Comparison of ENCODE assay signal across 8 cellular contexts in the genomic region with DNA sequence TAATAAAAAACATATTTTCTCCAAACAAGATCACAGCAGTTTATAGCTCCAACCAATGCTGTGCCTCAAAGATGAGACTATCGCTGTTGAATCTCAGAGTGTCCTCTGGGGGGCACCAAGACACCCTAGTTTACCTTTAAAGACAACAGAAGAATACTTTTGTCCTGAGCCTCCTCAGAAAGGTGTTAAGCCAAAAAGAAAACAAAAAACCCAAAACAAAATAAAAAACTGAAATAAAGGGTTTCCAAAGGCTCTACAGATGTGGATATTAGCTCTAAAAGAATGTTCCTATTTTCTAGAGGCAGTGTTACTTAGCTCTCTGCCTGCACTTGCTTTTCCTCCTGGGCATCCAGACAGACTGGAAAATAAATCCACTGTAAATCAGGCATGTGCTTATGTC.
DNase-seq lines count a peak whose midpoint lies in the region; ATAC-seq and TF ChIP-seq lines count a peak whose summit lies in the region.

No MANE protein-coding gene starts in this region.

- H3K4me3 ChIP-seq in HFF-Myc (replicated peaks; ENCODE audit: low read depth, low read length): no peak overlapping the region
- H3K4me3 ChIP-seq in lower lobe of right lung: no peak overlapping the region

- TF ChIP-seq CTCF in HFF-Myc (IDR thresholded peaks at IDR 0.05; ENCODE audit: low read depth, low read length, missing control alignments) (peak; percentile 75), lower lobe of right lung (IDR thresholded peaks at IDR 0.05) (peak; percentile 78)

- H3K36me3 ChIP-seq in lower lobe of right lung: peaks cover 18% of the 10 kb centered on the region

- DNase-seq in D341Med (ENCODE audit: low spot score): peak; percentile 71
- peak; percentile 39 for DNase-seq in HFF-Myc (ENCODE audit: extremely low read depth, low read depth)
- DNase-seq in NCI-H2227 treated with DMSO at 0.1 percent for 48 hours (lab: John Stamatoyannopoulos, UW): peak; percentile 33
- peak; percentile 64 for DNase-seq in activated CD4-positive, alpha-beta T cell treated with anti-CD3 and anti-CD28 coated beads for 48 hours
- DNase-seq in dedifferentiated amniotic fluid mesenchymal stem cell (ENCODE audit: extremely low spot score): peak; percentile 50
- no peak for DNase-seq in lower lobe of right lung
- peak; percentile 2 for DNase-seq in stimulated activated CD8-positive, alpha-beta memory T cell treated with anti-CD3 and anti-CD28 coated beads, Interleukin-12 subunit alpha, Interleukin-12 subunit beta, amount 100 ng/mL, for 24 hours (ENCODE audit: extremely low read depth)

- no peaks in the 10 kb centered on the region for H3K4me1 ChIP-seq in lower lobe of right lung

- ATAC-seq in lower lobe of right lung: peak; percentile 82 to 84
- no peak for ATAC-seq in HG03095 (IDR thresholded peaks at IDR 0.05; ENCODE audit: unreplicated experiment)

- H3K27ac ChIP-seq in lower lobe of right lung: no peak overlapping the region

- no peaks in the 10 kb centered on the region for H3K27me3 ChIP-seq in lower lobe of right lung (ENCODE audit: low read depth)

- intact Hi-C loops in lower lobe of right lung (cut with DNase I): loop anchor here (10.0 kb wide), 1 partner anchor 382 kb away; no protein-coding TSS in a partner anchor

- H3K9me3 ChIP-seq in lower lobe of right lung: no peaks in the 10 kb centered on the region
